In genomic region chr7:132199626-132200025, GRCh38 we compare ENCODE assay signal across 10 cellular contexts.
"Had no signal": no experiment of that assay in that cellular context is flagged by ENCODE, and none has a peak within 500 bp of the region (broad histone marks: within the 10 kb centered on the region; RNA-seq: fewer than 3 reads in every experiment).

No MANE protein-coding gene starts in this region.

- FAIRE-seq: HTR-8/SVneo, K562 had no signal

- H3K27ac Mint-ChIP-seq: HFFc6 had no signal

- DNase-seq: GM23248, GOT3, H7, HFFc6, IMR-90, KG1 had no signal

- H3K36me3 ChIP-seq: HAP-1 had no signal

- ATAC-seq: HCT116, K562 had no signal

- H3K9me3 Mint-ChIP-seq: HFFc6 had no signal

- H3K4me3 Mint-ChIP-seq: HFFc6 had no signal

- H3K4me3 ChIP-seq: GM23248, HAP-1, K562 had no signal
